In the genomic region with DNA sequence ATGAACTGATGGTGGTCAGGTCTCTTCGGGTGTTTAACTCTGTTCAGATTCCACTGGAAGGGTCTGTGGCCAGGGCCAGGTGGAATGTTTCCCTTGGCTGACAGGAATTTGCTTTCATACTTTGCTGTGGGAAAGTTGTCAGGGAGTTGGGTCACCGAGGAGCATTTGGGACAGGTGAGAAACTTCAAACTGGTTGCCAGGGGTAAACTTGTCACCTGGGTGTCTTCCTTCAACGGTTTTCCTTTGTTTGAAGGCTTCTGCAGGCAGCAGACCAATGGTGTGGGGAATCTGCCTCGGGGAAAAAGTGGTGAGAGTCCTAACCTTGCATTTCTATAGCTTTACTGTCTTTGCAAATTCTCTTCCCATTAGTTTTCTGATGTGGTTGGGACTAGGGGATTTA, we compare ENCODE assay signal across 1 cellular context.
TF ChIP-seq lines count a peak whose summit lies in the region.

No MANE protein-coding gene starts in this region.

TF ChIP-seq in HCT116, 20 proteins besides CTCF, POLR2A, EP300 and RAD21 (continued from another document):
- TF ChIP-seq, protein P1, sequence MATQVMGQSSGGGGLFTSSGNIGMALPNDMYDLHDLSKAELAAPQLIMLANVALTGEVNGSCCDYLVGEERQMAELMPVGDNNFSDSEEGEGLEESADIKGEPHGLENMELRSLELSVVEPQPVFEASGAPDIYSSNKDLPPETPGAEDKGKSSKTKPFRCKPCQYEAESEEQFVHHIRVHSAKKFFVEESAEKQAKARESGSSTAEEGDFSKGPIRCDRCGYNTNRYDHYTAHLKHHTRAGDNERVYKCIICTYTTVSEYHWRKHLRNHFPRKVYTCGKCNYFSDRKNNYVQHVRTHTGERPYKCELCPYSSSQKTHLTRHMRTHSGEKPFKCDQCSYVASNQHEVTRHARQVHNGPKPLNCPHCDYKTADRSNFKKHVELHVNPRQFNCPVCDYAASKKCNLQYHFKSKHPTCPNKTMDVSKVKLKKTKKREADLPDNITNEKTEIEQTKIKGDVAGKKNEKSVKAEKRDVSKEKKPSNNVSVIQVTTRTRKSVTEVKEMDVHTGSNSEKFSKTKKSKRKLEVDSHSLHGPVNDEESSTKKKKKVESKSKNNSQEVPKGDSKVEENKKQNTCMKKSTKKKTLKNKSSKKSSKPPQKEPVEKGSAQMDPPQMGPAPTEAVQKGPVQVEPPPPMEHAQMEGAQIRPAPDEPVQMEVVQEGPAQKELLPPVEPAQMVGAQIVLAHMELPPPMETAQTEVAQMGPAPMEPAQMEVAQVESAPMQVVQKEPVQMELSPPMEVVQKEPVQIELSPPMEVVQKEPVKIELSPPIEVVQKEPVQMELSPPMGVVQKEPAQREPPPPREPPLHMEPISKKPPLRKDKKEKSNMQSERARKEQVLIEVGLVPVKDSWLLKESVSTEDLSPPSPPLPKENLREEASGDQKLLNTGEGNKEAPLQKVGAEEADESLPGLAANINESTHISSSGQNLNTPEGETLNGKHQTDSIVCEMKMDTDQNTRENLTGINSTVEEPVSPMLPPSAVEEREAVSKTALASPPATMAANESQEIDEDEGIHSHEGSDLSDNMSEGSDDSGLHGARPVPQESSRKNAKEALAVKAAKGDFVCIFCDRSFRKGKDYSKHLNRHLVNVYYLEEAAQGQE (IDR thresholded peaks at IDR 0.05; ENCODE audit: low read depth): no peak
- TF ChIP-seq, protein P2, sequence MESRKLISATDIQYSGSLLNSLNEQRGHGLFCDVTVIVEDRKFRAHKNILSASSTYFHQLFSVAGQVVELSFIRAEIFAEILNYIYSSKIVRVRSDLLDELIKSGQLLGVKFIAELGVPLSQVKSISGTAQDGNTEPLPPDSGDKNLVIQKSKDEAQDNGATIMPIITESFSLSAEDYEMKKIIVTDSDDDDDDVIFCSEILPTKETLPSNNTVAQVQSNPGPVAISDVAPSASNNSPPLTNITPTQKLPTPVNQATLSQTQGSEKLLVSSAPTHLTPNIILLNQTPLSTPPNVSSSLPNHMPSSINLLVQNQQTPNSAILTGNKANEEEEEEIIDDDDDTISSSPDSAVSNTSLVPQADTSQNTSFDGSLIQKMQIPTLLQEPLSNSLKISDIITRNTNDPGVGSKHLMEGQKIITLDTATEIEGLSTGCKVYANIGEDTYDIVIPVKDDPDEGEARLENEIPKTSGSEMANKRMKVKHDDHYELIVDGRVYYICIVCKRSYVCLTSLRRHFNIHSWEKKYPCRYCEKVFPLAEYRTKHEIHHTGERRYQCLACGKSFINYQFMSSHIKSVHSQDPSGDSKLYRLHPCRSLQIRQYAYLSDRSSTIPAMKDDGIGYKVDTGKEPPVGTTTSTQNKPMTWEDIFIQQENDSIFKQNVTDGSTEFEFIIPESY (IDR thresholded peaks at IDR 0.05; ENCODE audit: extremely low read depth, insufficient replicate concordance, low read length): no peak
- no peak for TF ChIP-seq ZFX (IDR thresholded peaks at IDR 0.05)
